Comparison of ENCODE assay signal across 22 cellular contexts in the genomic region with DNA sequence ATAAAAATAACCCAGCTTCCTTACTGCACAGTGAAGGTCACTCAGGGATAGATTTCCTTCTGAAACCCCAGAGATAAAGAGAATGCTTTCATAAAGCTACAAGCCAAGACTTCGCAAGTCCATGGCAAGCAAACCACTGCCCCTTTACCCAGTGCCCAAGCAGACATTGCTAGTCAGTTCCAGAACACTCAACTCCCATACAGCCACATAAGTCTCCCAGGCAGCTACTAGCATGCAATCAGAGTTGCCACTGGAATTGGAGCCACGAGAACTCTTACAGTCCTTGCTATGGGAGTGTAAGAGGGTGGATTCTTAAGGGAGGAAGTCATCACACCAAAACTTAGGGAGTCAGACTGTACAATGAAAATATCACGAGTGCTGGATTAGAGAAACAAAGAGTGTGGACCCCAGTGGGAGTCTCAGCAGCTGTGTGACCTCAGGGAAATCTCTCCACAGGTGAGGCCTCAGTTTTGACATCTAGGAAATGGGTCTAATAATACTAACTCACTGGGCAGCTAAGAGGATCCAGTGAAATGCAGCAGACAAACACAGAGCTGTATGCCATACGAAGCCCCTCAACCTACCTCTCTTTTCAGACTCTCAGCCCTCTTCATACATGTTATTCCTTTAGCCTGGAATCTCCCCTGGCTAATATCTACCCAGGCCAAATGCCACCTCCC.
DNase-seq lines count a peak whose midpoint lies in the region; ATAC-seq, FAIRE-seq and TF ChIP-seq lines count a peak whose summit lies in the region.
"Had no signal": no experiment of that assay in that cellular context is flagged by ENCODE, and none has a peak within 500 bp of the region (broad histone marks: within the 10 kb centered on the region; RNA-seq: fewer than 3 reads in every experiment).

No MANE protein-coding gene starts in this region.

- no peak overlapping the region for H3K9ac ChIP-seq in K562 (ENCODE audit: insufficient read depth in 1 of 2, low read depth in 2 of 2, low read length in 2 of 2)
- H3K9ac ChIP-seq: KMS-11 had no signal

- no peak for TF ChIP-seq RAD21 in K562 (CRISPR knock-in tag; conservative IDR thresholded peaks at IDR 0.05 in 1 of 2, IDR thresholded peaks at IDR 0.05 in 1 of 2)

- no peaks in the 10 kb centered on the region for H4K20me1 ChIP-seq in K562 (replicated peaks; ENCODE audit: control insufficient read depth, insufficient read depth, low read length)

- no peak overlapping the region for H2AFZ ChIP-seq in K562 (ENCODE audit: low read depth, low read length)

- no peaks in the 10 kb centered on the region for H3K79me2 ChIP-seq in K562 (ENCODE audit: control insufficient read depth, insufficient read depth, low read length)

- H3K4me3 ChIP-seq in K562: no peak overlapping the region
- H3K4me3 ChIP-seq: A549 had no signal

- ATAC-seq in K562 (no peak), omental fat pad (ENCODE audit: low FRiP score) (peak; percentile 49), HG03571 (IDR thresholded peaks at IDR 0.05; ENCODE audit: unreplicated experiment) (no peak)
- ATAC-seq: A549 had no signal

- no peaks in the 10 kb centered on the region for H3K4me1 ChIP-seq in K562 (replicated peaks in 1 of 2; ENCODE audit: control insufficient read depth in 2 of 2, insufficient read depth in 2 of 2, low read length in 2 of 2)

- intact Hi-C loops in K562 (cut with micrococcal nuclease): no loop called here

- TF ChIP-seq CTCF in K562 (IDR thresholded peaks at IDR 0.05 in 2 of 3, conservative IDR thresholded peaks at IDR 0.05 in 1 of 3; ENCODE audit: insufficient read depth in 2 of 3, low read depth in 1 of 3, low read length in 3 of 3): no peak
- no peak for TF ChIP-seq CTCF in omental fat pad (IDR thresholded peaks at IDR 0.05)

- no peaks in the 10 kb centered on the region; a peak in 1 of 5 replicates for H3K27me3 ChIP-seq in K562 (ENCODE audit: control insufficient read depth in 2 of 2, insufficient read depth in 2 of 2, low read length in 2 of 2)

- in situ Hi-C loops in K562 (cut with MboI): no loop called here

- TF ChIP-seq POLR2A in K562 (conservative IDR thresholded peaks at IDR 0.05): no peak

- CTCF ChIA-PET in K562 (lab: Yijun Ruan, JAX; ENCODE audit: low intra/inter-chr PET ratio): no interaction called here

- WGBS in K562 (ENCODE audit: insufficient coverage, low coverage, missing lambda C conversion rate): 3% methylated on average over 4 of the region's 4 CpGs

- BruUV-seq in K562 (replicated peaks; lab: Mats Ljungman, UMichigan): no TSS peak

- no peaks in the 10 kb centered on the region for H3K9me1 ChIP-seq in K562 (ENCODE audit: control insufficient read depth, insufficient read depth, low read length)

- no peaks in the 10 kb centered on the region for H3K36me3 ChIP-seq in K562 (ENCODE audit: control insufficient read depth, insufficient read depth, low read length)

- POLR2A ChIA-PET in K562 (lab: Yijun Ruan, JAX): no interaction called here

- no peak for TF ChIP-seq EP300 in K562 (IDR thresholded peaks at IDR 0.05; ENCODE audit: low read length)

- FAIRE-seq in K562 (lab: Jason Lieb, UNC): no peak
- FAIRE-seq: A549, GM12892, GM19239, RCC 7860 had no signal

- DNase-seq in EH (ENCODE audit: low read depth) (peak; percentile 12), K562 (ENCODE audit: extremely low read depth in 1 of 4, low spot score in 3 of 4) (no peak), fibroblast of peridontal ligament (ENCODE audit: extremely low read depth) (peak; percentile 9), omental fat pad (ENCODE audit: low spot score) (no peak), mesenteric fat pad (ENCODE audit: low spot score) (no peak)
- DNase-seq in activated naive CD4-positive, alpha-beta T cell treated with Interleukin-2 at 50 U/mL for 16 hours: no peak
- DNase-seq in activated effector memory CD4-positive, alpha-beta T cell treated with anti-CD3 and anti-CD28 coated beads, Interleukin-2, amount 50 U/mL, for 16 hours: no peak
- DNase-seq: CD4-positive, alpha-beta T cell; DMS79 treated with DMSO at 0.1 percent for 48 hours; GDM1; GOT3; HFFc6; MM.1S; NCI-H1105; NCI-H1694 treated with DMSO at 0.1 percent for 48 hours; NCI-H748 treated with DMSO at 0.1 percent for 48 hours had no signal

- H3K4me2 ChIP-seq in K562 (ENCODE audit: insufficient read depth, low read length): no peak overlapping the region
- H3K4me2 ChIP-seq: A549, KMS-11 had no signal

- H3K9me3 ChIP-seq in K562 (replicated peaks; ENCODE audit: control insufficient read depth, insufficient read depth, low read depth, low read length): no peaks in the 10 kb centered on the region

- no peak overlapping the region for H3K27ac ChIP-seq in K562 (ENCODE audit: extremely low read depth, low read depth, low read length)
- H3K27ac ChIP-seq: KMS-11 had no signal

TF ChIP-seq in K562, 482 proteins besides CTCF, POLR2A, EP300 and RAD21:
- TF ChIP-seq DACH1 (IDR thresholded peaks at IDR 0.05; ENCODE audit: partially characterized antibody) (no peak), POLR3G (IDR thresholded peaks at IDR 0.05; ENCODE audit: extremely low read depth, insufficient read length, insufficient replicate concordance) (no peak), RBM25 (IDR thresholded peaks at IDR 0.05; ENCODE audit: low read depth, low read length, severe bottlenecking) (peak; percentile 86), YBX1 (IDR thresholded peaks at IDR 0.05) (no peak)
- TF ChIP-seq, protein P1, sequence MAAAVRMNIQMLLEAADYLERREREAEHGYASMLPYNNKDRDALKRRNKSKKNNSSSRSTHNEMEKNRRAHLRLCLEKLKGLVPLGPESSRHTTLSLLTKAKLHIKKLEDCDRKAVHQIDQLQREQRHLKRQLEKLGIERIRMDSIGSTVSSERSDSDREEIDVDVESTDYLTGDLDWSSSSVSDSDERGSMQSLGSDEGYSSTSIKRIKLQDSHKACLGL (CRISPR knock-in tag; IDR thresholded peaks at IDR 0.05; ENCODE audit: borderline replicate concordance, poor library complexity, severe bottlenecking): no peak
- TF ChIP-seq, protein P2, sequence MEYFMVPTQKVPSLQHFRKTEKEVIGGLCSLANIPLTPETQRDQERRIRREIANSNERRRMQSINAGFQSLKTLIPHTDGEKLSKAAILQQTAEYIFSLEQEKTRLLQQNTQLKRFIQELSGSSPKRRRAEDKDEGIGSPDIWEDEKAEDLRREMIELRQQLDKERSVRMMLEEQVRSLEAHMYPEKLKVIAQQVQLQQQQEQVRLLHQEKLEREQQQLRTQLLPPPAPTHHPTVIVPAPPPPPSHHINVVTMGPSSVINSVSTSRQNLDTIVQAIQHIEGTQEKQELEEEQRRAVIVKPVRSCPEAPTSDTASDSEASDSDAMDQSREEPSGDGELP (CRISPR knock-in tag; IDR thresholded peaks at IDR 0.05; ENCODE audit: borderline replicate concordance): no peak
- TF ChIP-seq, protein P3, sequence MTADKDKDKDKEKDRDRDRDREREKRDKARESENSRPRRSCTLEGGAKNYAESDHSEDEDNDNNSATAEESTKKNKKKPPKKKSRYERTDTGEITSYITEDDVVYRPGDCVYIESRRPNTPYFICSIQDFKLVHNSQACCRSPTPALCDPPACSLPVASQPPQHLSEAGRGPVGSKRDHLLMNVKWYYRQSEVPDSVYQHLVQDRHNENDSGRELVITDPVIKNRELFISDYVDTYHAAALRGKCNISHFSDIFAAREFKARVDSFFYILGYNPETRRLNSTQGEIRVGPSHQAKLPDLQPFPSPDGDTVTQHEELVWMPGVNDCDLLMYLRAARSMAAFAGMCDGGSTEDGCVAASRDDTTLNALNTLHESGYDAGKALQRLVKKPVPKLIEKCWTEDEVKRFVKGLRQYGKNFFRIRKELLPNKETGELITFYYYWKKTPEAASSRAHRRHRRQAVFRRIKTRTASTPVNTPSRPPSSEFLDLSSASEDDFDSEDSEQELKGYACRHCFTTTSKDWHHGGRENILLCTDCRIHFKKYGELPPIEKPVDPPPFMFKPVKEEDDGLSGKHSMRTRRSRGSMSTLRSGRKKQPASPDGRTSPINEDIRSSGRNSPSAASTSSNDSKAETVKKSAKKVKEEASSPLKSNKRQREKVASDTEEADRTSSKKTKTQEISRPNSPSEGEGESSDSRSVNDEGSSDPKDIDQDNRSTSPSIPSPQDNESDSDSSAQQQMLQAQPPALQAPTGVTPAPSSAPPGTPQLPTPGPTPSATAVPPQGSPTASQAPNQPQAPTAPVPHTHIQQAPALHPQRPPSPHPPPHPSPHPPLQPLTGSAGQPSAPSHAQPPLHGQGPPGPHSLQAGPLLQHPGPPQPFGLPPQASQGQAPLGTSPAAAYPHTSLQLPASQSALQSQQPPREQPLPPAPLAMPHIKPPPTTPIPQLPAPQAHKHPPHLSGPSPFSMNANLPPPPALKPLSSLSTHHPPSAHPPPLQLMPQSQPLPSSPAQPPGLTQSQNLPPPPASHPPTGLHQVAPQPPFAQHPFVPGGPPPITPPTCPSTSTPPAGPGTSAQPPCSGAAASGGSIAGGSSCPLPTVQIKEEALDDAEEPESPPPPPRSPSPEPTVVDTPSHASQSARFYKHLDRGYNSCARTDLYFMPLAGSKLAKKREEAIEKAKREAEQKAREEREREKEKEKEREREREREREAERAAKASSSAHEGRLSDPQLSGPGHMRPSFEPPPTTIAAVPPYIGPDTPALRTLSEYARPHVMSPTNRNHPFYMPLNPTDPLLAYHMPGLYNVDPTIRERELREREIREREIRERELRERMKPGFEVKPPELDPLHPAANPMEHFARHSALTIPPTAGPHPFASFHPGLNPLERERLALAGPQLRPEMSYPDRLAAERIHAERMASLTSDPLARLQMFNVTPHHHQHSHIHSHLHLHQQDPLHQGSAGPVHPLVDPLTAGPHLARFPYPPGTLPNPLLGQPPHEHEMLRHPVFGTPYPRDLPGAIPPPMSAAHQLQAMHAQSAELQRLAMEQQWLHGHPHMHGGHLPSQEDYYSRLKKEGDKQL (CRISPR knock-in tag; IDR thresholded peaks at IDR 0.05; ENCODE audit: borderline replicate concordance): no peak
- TF ChIP-seq, protein P4, sequence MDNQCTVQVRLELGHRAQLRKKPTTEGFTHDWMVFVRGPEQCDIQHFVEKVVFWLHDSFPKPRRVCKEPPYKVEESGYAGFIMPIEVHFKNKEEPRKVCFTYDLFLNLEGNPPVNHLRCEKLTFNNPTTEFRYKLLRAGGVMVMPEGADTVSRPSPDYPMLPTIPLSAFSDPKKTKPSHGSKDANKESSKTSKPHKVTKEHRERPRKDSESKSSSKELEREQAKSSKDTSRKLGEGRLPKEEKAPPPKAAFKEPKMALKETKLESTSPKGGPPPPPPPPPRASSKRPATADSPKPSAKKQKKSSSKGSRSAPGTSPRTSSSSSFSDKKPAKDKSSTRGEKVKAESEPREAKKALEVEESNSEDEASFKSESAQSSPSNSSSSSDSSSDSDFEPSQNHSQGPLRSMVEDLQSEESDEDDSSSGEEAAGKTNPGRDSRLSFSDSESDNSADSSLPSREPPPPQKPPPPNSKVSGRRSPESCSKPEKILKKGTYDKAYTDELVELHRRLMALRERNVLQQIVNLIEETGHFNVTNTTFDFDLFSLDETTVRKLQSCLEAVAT (IDR thresholded peaks at IDR 0.05): no peak

Comparison
In these comparisons a context has a peak if more than half of its experiments do, and no peak if none do; other contexts are left out.
1. DNase-seq: peak in EH (single experiment) and fibroblast of peridontal ligament (single experiment); none in K562 (0 of 4), omental fat pad (single experiment), mesenteric fat pad (single experiment), activated naive CD4-positive, alpha-beta T cell treated with Interleukin-2 at 50 U/mL for 16 hours (single experiment) and activated effector memory CD4-positive, alpha-beta T cell treated with anti-CD3 and anti-CD28 coated beads, Interleukin-2, amount 50 U/mL, for 16 hours (single experiment).